ENCODE assay signal across 8 cellular contexts in the genomic region with DNA sequence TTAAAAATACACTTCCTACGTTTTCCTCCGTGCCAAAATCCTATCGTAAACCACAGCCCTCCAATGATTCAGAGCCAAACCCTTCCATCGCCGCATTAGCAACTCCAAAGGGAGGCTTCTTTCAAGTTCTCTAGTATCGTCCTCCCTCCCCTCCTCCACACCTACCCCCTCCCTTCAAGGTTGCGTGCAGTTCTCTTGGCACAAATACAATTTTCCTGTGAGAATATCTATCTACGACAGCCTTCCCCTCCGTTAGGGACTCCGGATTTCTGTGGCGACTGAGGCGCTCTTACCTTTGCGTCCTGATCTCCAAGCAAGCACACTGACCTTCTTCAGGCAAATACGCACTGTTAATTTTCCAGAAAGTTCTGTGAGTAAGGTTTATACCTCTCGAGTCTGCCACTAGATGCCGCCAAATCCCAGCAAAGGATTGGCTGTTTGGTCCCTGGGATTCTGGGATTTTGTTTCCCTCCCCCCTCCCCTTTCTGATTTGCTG.
DNase-seq lines count a peak whose midpoint lies in the region; ATAC-seq, FAIRE-seq and TF ChIP-seq lines count a peak whose summit lies in the region.

No MANE protein-coding gene starts in this region.

- H3K27ac ChIP-seq in 22Rv1 (peak overlapping the region; percentile 95), cingulate gyrus (ENCODE audit: low read depth, low read length) (peak overlapping the region; percentile 100), layer of hippocampus (ENCODE audit: low read depth, low read length) (peak overlapping the region; percentile 98)

- peaks cover 2% of the 10 kb centered on the region for H3K27me3 ChIP-seq in layer of hippocampus (ENCODE audit: control insufficient read depth, insufficient read depth, low read length)

- TF ChIP-seq CTCF in 22Rv1 (IDR thresholded peaks at IDR 0.05): peak; percentile 68

- DNase-seq in GM18507 (ENCODE audit: extremely low spot score, insufficient read length, low read depth) (no peak), NCI-H2171 treated with DMSO at 0.1 percent for 48 hours (lab: John Stamatoyannopoulos, UW) (peak; percentile 72)
- peak; percentile 31 for DNase-seq in activated CD4-positive, CD25-positive, alpha-beta regulatory T cell treated with anti-CD3 and anti-CD28 coated beads, Interleukin-2, amount 50 U/mL, for 16 hours (ENCODE audit: low read depth, low spot score)
- peak; percentile 13 to 20 (median 14) for DNase-seq in stimulated activated CD4-positive, alpha-beta T cell treated with anti-CD3 and anti-CD28 coated beads, Interleukin-1b, Interleukin-23, amount 100 ng/mL, for 24 hours (ENCODE audit: low read depth in 4 of 4, low spot score in 1 of 4)

- FAIRE-seq in GM18507 (lab: Jason Lieb, UNC): peak; percentile 82

- no peak for ATAC-seq in GM19351 (IDR thresholded peaks at IDR 0.05; ENCODE audit: unreplicated experiment)
